19 cellular contexts compared by ENCODE assay signal in genomic region chr1:45414746-45415145, GRCh38.
DNase-seq lines count a peak whose midpoint lies in the region; ATAC-seq and TF ChIP-seq lines count a peak whose summit lies in the region.
"Had no signal": no experiment of that assay in that cellular context is flagged by ENCODE, and none has a peak within 500 bp of the region (broad histone marks: within the 10 kb centered on the region; RNA-seq: fewer than 3 reads in every experiment).

No MANE protein-coding gene starts in this region.

- intact Hi-C loops in Right ventricle myocardium inferior (cut with DNase I) = no loop called here
- intact Hi-C loops in activated B cell treated with CpG ODN at 0.5 μM for 24 hours (cut with micrococcal nuclease) = loop anchor here (5.0 kb wide), 1 partner anchor 33 kb away; no protein-coding TSS in a partner anchor
- intact Hi-C loops in gastrocnemius medialis (cut with DNase I; ENCODE audit: low total_unique reads) = no loop called here

- no peaks in the 10 kb centered on the region for H3K4me1 ChIP-seq in right atrium auricular region
- peaks cover 0 to 6% of the 10 kb centered on the region in 2 donors for H3K4me1 ChIP-seq in gastrocnemius medialis
- H3K4me1 ChIP-seq: A549 had no signal

- DNase-seq in Right ventricle myocardium inferior (ENCODE audit: missing footprints) (peak; percentile 41), right atrium auricular region (ENCODE audit: low spot score) (no peak), activated B cell treated with CpG ODN at 0.5 μM for 24 hours (no peak), memory B cell (ENCODE audit: low spot score in 2 of 2) (no peak), gastrocnemius medialis (no peak)
- no peak for DNase-seq in activated CD4-positive, alpha-beta T cell treated with anti-CD3 and anti-CD28 coated beads, Interleukin-2, amount 50 U/mL, for 48 hours
- DNase-seq in activated CD4-positive, alpha-beta T cell treated with anti-CD3 and anti-CD28 coated beads for 4 hours = no peak
- DNase-seq: AML-193; CD4-positive, alpha-beta memory T cell; CD4-positive, CD25-positive, alpha-beta regulatory T cell; CD8-positive, alpha-beta memory T cell; COR-L47; DMS79 treated with DMSO at 0.1 percent for 48 hours; GF-D8 had no signal

- no peak overlapping the region for H3K27ac ChIP-seq in right atrium auricular region
- no peak overlapping the region for H3K27ac ChIP-seq in gastrocnemius medialis
- H3K27ac ChIP-seq: 22Rv1; A549; BLaER1 treated with 17β-estradiol and CSF1 and Interleukin-3, amounts not matched to agents 10 nM and 100 nM; C4-2B had no signal

- TF ChIP-seq POLR2A in gastrocnemius medialis (IDR thresholded peaks at IDR 0.05) = no peak

- no peaks in the 10 kb centered on the region for H3K27me3 ChIP-seq in right atrium auricular region
- H3K27me3 ChIP-seq in gastrocnemius medialis = no peaks in the 10 kb centered on the region
- H3K27me3 ChIP-seq: BLaER1 treated with 17β-estradiol and CSF1 and Interleukin-3, amounts not matched to agents 10 nM and 100 nM had no signal

- ATAC-seq in Right ventricle myocardium inferior (no peak), activated B cell treated with CpG ODN at 0.5 μM for 24 hours (ENCODE audit: low read depth) (no peak), memory B cell (ENCODE audit: low read depth) (no peak), gastrocnemius medialis (no peak)
- ATAC-seq: A549 had no signal

- H3K9me3 ChIP-seq in right atrium auricular region (no peaks in the 10 kb centered on the region), gastrocnemius medialis (no peaks in the 10 kb centered on the region)
- H3K9me3 ChIP-seq: A549 had no signal

- POLR2A ChIA-PET in activated B cell treated with CpG ODN at 0.5 μM for 24 hours (lab: Charles Lee) = interaction anchor here (0.6 to 6.3 kb wide), 3 partner anchors 77 to 1900 kb away, joined by 3 to 44 read pairs (median 3); partner anchors contain the start of gene TESK2

- no peaks in the 10 kb centered on the region for H3K36me3 ChIP-seq in right atrium auricular region
- no peaks in the 10 kb centered on the region for H3K36me3 ChIP-seq in gastrocnemius medialis

- CTCF ChIA-PET in activated B cell treated with CpG ODN at 0.5 μM for 24 hours (lab: Charles Lee) = interaction anchor here (1.1 to 1.9 kb wide), 2 partner anchors 8 to 78 kb away, joined by 3 to 7 read pairs; no protein-coding TSS in a partner anchor

- H3K4me3 Mint-ChIP-seq in activated B cell treated with CpG ODN at 0.5 μM for 24 hours (no peak overlapping the region), memory B cell (no peak overlapping the region)
- H3K4me3 Mint-ChIP-seq: B cell; CD4-positive, alpha-beta memory T cell; CD4-positive, CD25-positive, alpha-beta regulatory T cell; CD8-positive, alpha-beta memory T cell had no signal

- H3K4me1 Mint-ChIP-seq in activated B cell treated with CpG ODN at 0.5 μM for 24 hours (peaks cover 53% of the 10 kb centered on the region), memory B cell (peaks cover 32% of the 10 kb centered on the region)
- H3K4me1 Mint-ChIP-seq: CD8-positive, alpha-beta memory T cell had no signal

- H3K36me3 Mint-ChIP-seq in activated B cell treated with CpG ODN at 0.5 μM for 24 hours (ENCODE audit: low read depth) (peaks cover 1% of the 10 kb centered on the region), memory B cell (peaks cover 7% of the 10 kb centered on the region)

- H3K27me3 Mint-ChIP-seq in activated B cell treated with CpG ODN at 0.5 μM for 24 hours (no peaks in the 10 kb centered on the region), memory B cell (no peaks in the 10 kb centered on the region)
- H3K27me3 Mint-ChIP-seq: B cell; CD4-positive, alpha-beta memory T cell; CD4-positive, CD25-positive, alpha-beta regulatory T cell; CD8-positive, alpha-beta memory T cell had no signal

- H3K27ac Mint-ChIP-seq in activated B cell treated with CpG ODN at 0.5 μM for 24 hours = peak overlapping the region; percentile 16
- H3K27ac Mint-ChIP-seq in memory B cell = peak overlapping the region; percentile 88
- H3K27ac Mint-ChIP-seq: CD8-positive, alpha-beta memory T cell had no signal

- H3K9me3 Mint-ChIP-seq in activated B cell treated with CpG ODN at 0.5 μM for 24 hours = no peaks in the 10 kb centered on the region
- no peaks in the 10 kb centered on the region for H3K9me3 Mint-ChIP-seq in memory B cell
- H3K9me3 Mint-ChIP-seq: CD4-positive, alpha-beta memory T cell; CD4-positive, CD25-positive, alpha-beta regulatory T cell; CD8-positive, alpha-beta memory T cell had no signal

- no peak for TF ChIP-seq CTCF in right atrium auricular region (IDR thresholded peaks at IDR 0.05)
- no peak for TF ChIP-seq CTCF in activated B cell treated with CpG ODN at 0.5 μM for 24 hours (IDR thresholded peaks at IDR 0.05)
- TF ChIP-seq CTCF in gastrocnemius medialis (IDR thresholded peaks at IDR 0.05 in 4 of 5, conservative IDR thresholded peaks at IDR 0.05 in 1 of 5) = no peak

- H3K4me3 ChIP-seq in right atrium auricular region = no peak overlapping the region
- no peak overlapping the region for H3K4me3 ChIP-seq in gastrocnemius medialis
- H3K4me3 ChIP-seq: A549; BLaER1 treated with 17β-estradiol and CSF1 and Interleukin-3, amounts not matched to agents 10 nM and 100 nM had no signal

- in situ Hi-C loops in gastrocnemius medialis (cut with MboI; ENCODE audit: low sequenced_read_pairs in 4 of 4) = no loop called here
